8 cellular contexts compared by ENCODE assay signal in genomic region chr17:19238167-19238505, GRCh38. TPM values are rescaled to one million over a fixed set of nuclear protein-coding genes. Genes with fewer than 3 reads are reported as not detected.
DNase-seq lines count a peak whose midpoint lies in the region; ATAC-seq and TF ChIP-seq lines count a peak whose summit lies in the region.

No MANE protein-coding gene starts in this region.

- H3K27me3 ChIP-seq in ascending aorta (no peaks in the 10 kb centered on the region), gastrocnemius medialis (no peaks in the 10 kb centered on the region)

- TF ChIP-seq CTCF in ascending aorta (IDR thresholded peaks at IDR 0.05): no peak
- no peak for TF ChIP-seq CTCF in gastrocnemius medialis (IDR thresholded peaks at IDR 0.05 in 4 of 5, conservative IDR thresholded peaks at IDR 0.05 in 1 of 5)

- peak in 1 of 2 donors; percentile 10 for TF ChIP-seq POLR2A in gastrocnemius medialis (IDR thresholded peaks at IDR 0.05)

- H3K36me3 ChIP-seq in ascending aorta: no peaks in the 10 kb centered on the region
- no peaks in the 10 kb centered on the region for H3K36me3 ChIP-seq in gastrocnemius medialis

- H3K4me1 ChIP-seq in ascending aorta (peaks cover 0 to 10% of the 10 kb centered on the region in 2 donors), gastrocnemius medialis (peaks cover 16 to 20% of the 10 kb centered on the region in 2 donors)

- H3K4me3 ChIP-seq in ascending aorta: peak overlapping the region; percentile 81 to 87
- H3K4me3 ChIP-seq in iPS-11a (ENCODE audit: low read depth, low read length): peak overlapping the region; percentile 83
- peak overlapping the region; percentile 76 to 95 (median 92) for H3K4me3 ChIP-seq in gastrocnemius medialis

- ATAC-seq in gastrocnemius medialis (peak; percentile 19 to 21), GM21737 (IDR thresholded peaks at IDR 0.05; ENCODE audit: unreplicated experiment) (no peak), GM19395 (IDR thresholded peaks at IDR 0.05; ENCODE audit: unreplicated experiment) (no peak)

- DNase-seq in EL (peak; percentile 46), KBM-7 (peak; percentile 9), ascending aorta (ENCODE audit: low spot score in 2 of 2) (peak in 1 of 2 donors; percentile 70), gastrocnemius medialis (peak in 1 of 2 donors; percentile 23), NCI-H1048 (lab: John Stamatoyannopoulos, UW) (no peak)

- intact Hi-C loops in ascending aorta (cut with DNase I): no loop called here
- intact Hi-C loops in gastrocnemius medialis (cut with DNase I; ENCODE audit: low total_unique reads): no loop called here

- H3K27ac ChIP-seq in ascending aorta (peak overlapping the region; percentile 75 to 85), gastrocnemius medialis (peak overlapping the region; percentile 89 to 95 (median 92))

- H3K9me3 ChIP-seq in ascending aorta (no peaks in the 10 kb centered on the region), gastrocnemius medialis (no peaks in the 10 kb centered on the region)

- in situ Hi-C loops in KBM-7 (cut with MboI; ENCODE audit: low pct_unique_long_range_greater_than_20kb, low sequenced_read_pairs) (no loop called here), gastrocnemius medialis (cut with MboI; ENCODE audit: low sequenced_read_pairs in 4 of 4) (no loop called here)

RNA-seq across cellular contexts. Expression of gene EPN2, which starts 1.0 kb away (rescaled TPM):
- 51.0 TPM for total RNA-seq in ascending aorta
- total RNA-seq in gastrocnemius medialis: 10 to 100 TPM; 18.9 to 31.8 (median 26.2) TPM

Comparison
In these comparisons a context has a peak if more than half of its experiments do, and no peak if none do; other contexts are left out.
1. ATAC-seq: peak in gastrocnemius medialis (2 of 2); none in GM21737 (single experiment) and GM19395 (single experiment).
2. Peak in every context shown above with its lines, with median percentiles within 50 percentile points of each other: H3K4me3 ChIP-seq.